16 cellular contexts compared by ENCODE assay signal in the genomic region with DNA sequence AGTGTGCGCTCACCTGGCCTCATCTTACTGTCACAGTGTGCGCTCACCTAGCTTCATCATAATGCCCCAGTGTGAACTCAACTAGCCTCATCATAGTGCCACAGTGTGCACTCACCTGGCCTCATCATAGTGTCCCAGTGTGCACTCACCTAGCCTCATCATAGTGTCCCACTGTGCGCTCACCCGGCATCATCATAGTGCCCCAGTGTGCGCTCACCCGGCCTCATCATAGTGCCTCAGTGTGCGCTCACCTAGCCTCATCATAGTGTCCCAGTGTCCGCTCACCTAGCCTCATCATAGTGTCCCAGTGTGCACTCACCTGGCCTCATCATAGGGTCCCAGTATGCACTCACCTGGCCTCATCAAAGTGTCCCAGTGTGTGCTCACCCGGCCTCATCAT. TPM values are rescaled to one million over a fixed set of nuclear protein-coding genes. Genes with fewer than 3 reads are reported as not detected.
DNase-seq lines count a peak whose midpoint lies in the region; ATAC-seq, FAIRE-seq and TF ChIP-seq lines count a peak whose summit lies in the region.
"Had no signal": no experiment of that assay in that cellular context is flagged by ENCODE, and none has a peak within 500 bp of the region (broad histone marks: within the 10 kb centered on the region; RNA-seq: fewer than 3 reads in every experiment).

No MANE protein-coding gene starts in this region.

- H3K36me3 Mint-ChIP-seq in CD8-positive, alpha-beta memory T cell: peaks cover 4 to 49% (median 15%) of the 10 kb centered on the region in 3 donors
- H3K36me3 Mint-ChIP-seq in activated CD8-positive, alpha-beta T cell treated with anti-CD3 and anti-CD28 coated beads, Interleukin-2, amount 10 ng/mL, durations not matched to agents 7 days and 5 days (ENCODE audit: low read depth): peaks cover 11% of the 10 kb centered on the region

- H3K36me3 ChIP-seq in bronchial epithelial cell (ENCODE audit: control insufficient read depth, insufficient read depth, low read length): peaks cover 14% of the 10 kb centered on the region
- H3K36me3 ChIP-seq in CD8-positive, alpha-beta memory T cell (ENCODE audit: insufficient read depth, low read length): peaks cover 20% of the 10 kb centered on the region

- POLR2A ChIA-PET in CD8-positive, alpha-beta memory T cell (lab: Charles Lee): no interaction called here
- POLR2A ChIA-PET in activated CD8-positive, alpha-beta T cell treated with anti-CD3 and anti-CD28 coated beads, Interleukin-2, amount 10 ng/mL, durations not matched to agents 7 days and 5 days (lab: Charles Lee): no interaction called here

- TF ChIP-seq CTCF in NB4 (IDR thresholded peaks at IDR 0.05; ENCODE audit: low read depth, low read length): no peak
- TF ChIP-seq CTCF in bronchial epithelial cell (IDR thresholded peaks at IDR 0.05; ENCODE audit: insufficient read depth, low read length, severe bottlenecking): no peak

- no peak overlapping the region for H3K27ac ChIP-seq in CD8-positive, alpha-beta memory T cell (ENCODE audit: low read depth, low read length)
- H3K27ac ChIP-seq: BLaER1 had no signal

- H3K27ac Mint-ChIP-seq in CD8-positive, alpha-beta memory T cell: no peak overlapping the region
- no peak overlapping the region for H3K27ac Mint-ChIP-seq in activated CD8-positive, alpha-beta T cell treated with anti-CD3 and anti-CD28 coated beads, Interleukin-2, amount 10 ng/mL, durations not matched to agents 7 days and 5 days
- H3K27ac Mint-ChIP-seq: HFFc6 had no signal

- H3K27me3 Mint-ChIP-seq in CD8-positive, alpha-beta memory T cell: no peaks in the 10 kb centered on the region
- H3K27me3 Mint-ChIP-seq in activated CD8-positive, alpha-beta T cell treated with anti-CD3 and anti-CD28 coated beads, Interleukin-2, amount 10 ng/mL, durations not matched to agents 7 days and 5 days (ENCODE audit: low read depth): no peaks in the 10 kb centered on the region

- no peak for DNase-seq in GM12891 (ENCODE audit: insufficient read length, low spot score)
- DNase-seq in NB4 (ENCODE audit: low read depth): peak; percentile 45
- DNase-seq in bronchial epithelial cell (ENCODE audit: low read depth): no peak
- peak; percentile 26 to 31 for DNase-seq in lung microvascular endothelial cell (ENCODE audit: low read depth in 2 of 2)
- no peak for DNase-seq in CD8-positive, alpha-beta memory T cell
- DNase-seq in inferior parietal cortex (ENCODE audit: extremely low spot score): no peak
- DNase-seq in activated CD8-positive, alpha-beta T cell treated with anti-CD3 and anti-CD28 coated beads, Interleukin-2, amount 10 ng/mL, durations not matched to agents 7 days and 5 days: no peak
- DNase-seq: GOT3, HFFc6, NCI-H1048, NCI-H146, NCI-H2081, NCI-H82 had no signal

- FAIRE-seq in GM12891 (lab: Jason Lieb, UNC) (peak; percentile 88), bronchial epithelial cell (lab: Jason Lieb, UNC) (peak; percentile 99)
- FAIRE-seq: A204.1 had no signal

- no peak overlapping the region for H3K4me3 ChIP-seq in NB4 (ENCODE audit: low read depth, low read length)
- no peak overlapping the region for H3K4me3 ChIP-seq in bronchial epithelial cell (ENCODE audit: low read depth, low read length)
- no peak overlapping the region for H3K4me3 ChIP-seq in CD8-positive, alpha-beta memory T cell (ENCODE audit: low read length)
- H3K4me3 ChIP-seq: BLaER1 had no signal

- no peaks in the 10 kb centered on the region for H3K9me3 ChIP-seq in CD8-positive, alpha-beta memory T cell (ENCODE audit: low read length)
- H3K9me3 ChIP-seq: BLaER1 had no signal

- no peak for ATAC-seq in GM19395 (IDR thresholded peaks at IDR 0.05; ENCODE audit: unreplicated experiment)
- no peak for ATAC-seq in activated CD8-positive, alpha-beta T cell treated with anti-CD3 and anti-CD28 coated beads, Interleukin-2, amount 10 ng/mL, durations not matched to agents 7 days and 5 days

- no peaks in the 10 kb centered on the region for H3K9me3 Mint-ChIP-seq in CD8-positive, alpha-beta memory T cell
- H3K9me3 Mint-ChIP-seq in activated CD8-positive, alpha-beta T cell treated with anti-CD3 and anti-CD28 coated beads, Interleukin-2, amount 10 ng/mL, durations not matched to agents 7 days and 5 days (ENCODE audit: insufficient read depth): no peaks in the 10 kb centered on the region
- H3K9me3 Mint-ChIP-seq: HFFc6 had no signal

- TF ChIP-seq POLR2A in GM12891 (IDR thresholded peaks at IDR 0.05; ENCODE audit: low read depth, low read length) (no peak), NB4 (IDR thresholded peaks at IDR 0.05; ENCODE audit: extremely low read depth, insufficient read length) (no peak)

- CTCF ChIA-PET in CD8-positive, alpha-beta memory T cell (lab: Charles Lee): no interaction called here
- CTCF ChIA-PET in activated CD8-positive, alpha-beta T cell treated with anti-CD3 and anti-CD28 coated beads, Interleukin-2, amount 10 ng/mL, durations not matched to agents 7 days and 5 days (lab: Charles Lee): no interaction called here

- H3K4me1 ChIP-seq in CD8-positive, alpha-beta memory T cell (ENCODE audit: insufficient read depth, low read length): no peaks in the 10 kb centered on the region
- H3K4me1 ChIP-seq: BLaER1 had no signal

- H3K4me1 Mint-ChIP-seq in CD8-positive, alpha-beta memory T cell: peaks cover 6 to 7% (median 7%) of the 10 kb centered on the region in 3 donors
- H3K4me1 Mint-ChIP-seq in activated CD8-positive, alpha-beta T cell treated with anti-CD3 and anti-CD28 coated beads, Interleukin-2, amount 10 ng/mL, durations not matched to agents 7 days and 5 days (ENCODE audit: low read depth): peaks cover 5% of the 10 kb centered on the region

- H3K4me3 Mint-ChIP-seq in CD8-positive, alpha-beta memory T cell: no peak overlapping the region
- H3K4me3 Mint-ChIP-seq in activated CD8-positive, alpha-beta T cell treated with anti-CD3 and anti-CD28 coated beads, Interleukin-2, amount 10 ng/mL, durations not matched to agents 7 days and 5 days: no peak overlapping the region
- H3K4me3 Mint-ChIP-seq: HFFc6 had no signal

- no peaks in the 10 kb centered on the region for H3K27me3 ChIP-seq in bronchial epithelial cell (ENCODE audit: control insufficient read depth, insufficient read depth, low read length)
- no peaks in the 10 kb centered on the region for H3K27me3 ChIP-seq in CD8-positive, alpha-beta memory T cell (ENCODE audit: insufficient read depth, low read length, poor library complexity, severe bottlenecking)
- H3K27me3 ChIP-seq: BLaER1 had no signal

TF ChIP-seq in GM12891, 5 proteins besides CTCF, POLR2A, EP300 and RAD21:
- TF ChIP-seq PAX5 (IDR thresholded peaks at IDR 0.05; ENCODE audit: insufficient read depth, low read length, severe bottlenecking): no peak
- TF ChIP-seq SPI1 (IDR thresholded peaks at IDR 0.05; ENCODE audit: low read depth, low read length): no peak
- TF ChIP-seq POU2F2 (IDR thresholded peaks at IDR 0.05; ENCODE audit: low read depth, low read length): no peak
- TF ChIP-seq TAF1 (IDR thresholded peaks at IDR 0.05; ENCODE audit: low read depth, low read length): no peak
- no peak for TF ChIP-seq POLR2AphosphoS5 (IDR thresholded peaks at IDR 0.05; ENCODE audit: low read depth, low read length)

RNA-seq across cellular contexts. Expression of a gene that starts 10.6 kb away (rescaled TPM):
- 2.1 TPM for polyA plus RNA-seq in GM12891 (2012; ENCODE audit: low read depth, missing spikeins)
- 7.1 and 7.2 TPM in 2 replicates for total RNA-seq in bronchial epithelial cell
- total RNA-seq in lung microvascular endothelial cell: 5.0 and 5.2 TPM in 2 replicates
- 10 to 100 TPM; 11.0 to 11.9 TPM for total RNA-seq in CD8-positive, alpha-beta memory T cell
- 12.1 TPM for polyA plus RNA-seq in CD8-positive, alpha-beta memory T cell
- 1 to 10 TPM; 9.1 to 9.5 TPM for total RNA-seq in activated CD8-positive, alpha-beta T cell treated with anti-CD3 and anti-CD28 coated beads, Interleukin-2, amount 10 ng/mL, durations not matched to agents 7 days and 5 days

Comparison
In these comparisons a context has a peak if more than half of its experiments do, and no peak if none do; other contexts are left out.
1. DNase-seq: peak in NB4 (single experiment) and lung microvascular endothelial cell (2 of 2); none in GM12891 (single experiment), bronchial epithelial cell (single experiment), CD8-positive, alpha-beta memory T cell (0 of 5), inferior parietal cortex (single experiment) and activated CD8-positive, alpha-beta T cell treated with anti-CD3 and anti-CD28 coated beads, Interleukin-2, amount 10 ng/mL, durations not matched to agents 7 days and 5 days (single experiment).